ENCODE assay signal across 28 cellular contexts in the genomic region with DNA sequence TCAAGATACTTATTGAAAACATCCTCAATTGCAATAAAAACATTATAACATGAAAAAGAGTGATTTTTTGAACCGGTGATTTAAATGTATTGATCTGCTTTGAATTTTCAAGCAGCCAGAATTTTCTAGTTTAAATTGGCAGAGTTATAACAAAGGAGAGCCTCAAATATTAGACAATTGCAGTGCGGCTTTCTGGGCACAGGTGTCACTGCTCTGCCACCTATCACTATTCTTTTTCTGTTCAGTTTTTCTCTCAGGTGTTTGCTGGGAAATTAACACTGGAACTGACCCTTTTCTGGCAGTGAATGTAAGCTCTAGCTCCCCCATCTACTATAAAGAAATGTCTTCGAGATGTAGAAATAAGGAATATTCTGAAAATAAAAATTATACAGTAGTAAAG. TPM values are rescaled to one million over a fixed set of nuclear protein-coding genes. Genes with fewer than 3 reads are reported as not detected.
DNase-seq lines count a peak whose midpoint lies in the region; ATAC-seq and TF ChIP-seq lines count a peak whose summit lies in the region.
"Had no signal": no experiment of that assay in that cellular context is flagged by ENCODE, and none has a peak within 500 bp of the region (broad histone marks: within the 10 kb centered on the region; RNA-seq: fewer than 3 reads in every experiment).

No MANE protein-coding gene starts in this region.

- H3K36me3 ChIP-seq in MM.1S (replicated peaks; ENCODE audit: insufficient read depth, low read length) (peaks cover 3% of the 10 kb centered on the region; the same call in 1 of the 2 replicates), neural progenitor cell (peaks cover 21% of the 10 kb centered on the region), A673 (ENCODE audit: insufficient read depth, low read length, poor library complexity, severe bottlenecking) (peaks cover 46% of the 10 kb centered on the region), lower lobe of right lung (peaks cover 57% of the 10 kb centered on the region)
- H3K36me3 ChIP-seq: colonic mucosa had no signal

- H3K4me3 Mint-ChIP-seq in neural progenitor cell: no peak overlapping the region
- H3K4me3 Mint-ChIP-seq: activated CD4-positive, alpha-beta memory T cell treated with anti-CD3 and anti-CD28 coated beads, Interleukin-2, amount 10 ng/mL, durations not matched to agents 7 days and 5 days; neural crest cell; stimulated activated memory B cell treated with anti-CD40 and anti-IgM and Interleukin-4, amounts not matched to agents 10 μg/mL and 1 μg/mL and 100 μg/mL, for 72 hours; T-helper 1 cell treated with Interleukin-12 subunit alpha and Interleukin-12 subunit beta and Interleukin-4 antibody, amounts not matched to agents 30 μg/mL and 1 μg/mL, for 36 hours; WTC11 had no signal

- no peaks in the 10 kb centered on the region for H3K9me3 Mint-ChIP-seq in neural progenitor cell
- H3K9me3 Mint-ChIP-seq: activated CD4-positive, alpha-beta memory T cell treated with anti-CD3 and anti-CD28 coated beads, Interleukin-2, amount 10 ng/mL, durations not matched to agents 7 days and 5 days; stimulated activated memory B cell treated with anti-CD40 and anti-IgM and Interleukin-4, amounts not matched to agents 10 μg/mL and 1 μg/mL and 100 μg/mL, for 72 hours; T-helper 1 cell treated with Interleukin-12 subunit alpha and Interleukin-12 subunit beta and Interleukin-4 antibody, amounts not matched to agents 30 μg/mL and 1 μg/mL, for 36 hours had no signal

- H3K79me2 ChIP-seq in MM.1S (ENCODE audit: low read length) (no peaks in the 10 kb centered on the region), neural progenitor cell (ENCODE audit: low read depth) (no peaks in the 10 kb centered on the region)

- H3K4me1 ChIP-seq in MM.1S (ENCODE audit: low read length) (peaks cover 13% of the 10 kb centered on the region), neural progenitor cell (no peaks in the 10 kb centered on the region), A673 (ENCODE audit: insufficient read depth, low read length, poor library complexity, severe bottlenecking) (no peaks in the 10 kb centered on the region), lower lobe of right lung (no peaks in the 10 kb centered on the region)
- H3K4me1 ChIP-seq: A549, colonic mucosa, SJCRH30 had no signal

- H3K9ac ChIP-seq in MM.1S (ENCODE audit: low read length) (no peak overlapping the region), neural progenitor cell (no peak overlapping the region)

- intact Hi-C loops in A673 (cut with micrococcal nuclease; ENCODE audit: unreplicated experiment): no loop called here
- intact Hi-C loops in lower lobe of right lung (cut with DNase I): no loop called here

- H3K27ac ChIP-seq in MM.1S (ENCODE audit: low read length): no peak overlapping the region
- peak overlapping the region; percentile 14; the same call in 1 of the 2 replicates for H3K27ac ChIP-seq in VCaP
- no peak overlapping the region for H3K27ac ChIP-seq in neural progenitor cell
- no peak overlapping the region for H3K27ac ChIP-seq in A673 (ENCODE audit: low read depth, low read length, poor library complexity, severe bottlenecking)
- H3K27ac ChIP-seq in lower lobe of right lung: no peak overlapping the region
- H3K27ac ChIP-seq: A549, colonic mucosa, SJCRH30, tibial nerve had no signal

- no peak overlapping the region for H3K4me2 ChIP-seq in MM.1S (ENCODE audit: low read depth, low read length)
- H3K4me2 ChIP-seq in neural progenitor cell: no peak overlapping the region
- H3K4me2 ChIP-seq: A549 had no signal

- peaks cover 10% of the 10 kb centered on the region for H3K36me3 Mint-ChIP-seq in neural progenitor cell

- POLR2A ChIA-PET in A673 (lab: Charles Lee; ENCODE audit: low non-redundant PET): no interaction called here

- no peak for ATAC-seq in lower lobe of right lung
- ATAC-seq: A549; stimulated activated memory B cell treated with anti-CD40 and anti-IgM and Interleukin-4, amounts not matched to agents 10 μg/mL and 1 μg/mL and 100 μg/mL, for 72 hours; WTC11 had no signal

- no peaks in the 10 kb centered on the region for H3K9me3 ChIP-seq in MM.1S (replicated peaks; ENCODE audit: insufficient read depth, low read length)
- H3K9me3 ChIP-seq in neural progenitor cell (ENCODE audit: low read depth): no peaks in the 10 kb centered on the region
- no peaks in the 10 kb centered on the region for H3K9me3 ChIP-seq in A673 (ENCODE audit: low read depth, low read length, poor library complexity, severe bottlenecking)
- H3K9me3 ChIP-seq in lower lobe of right lung: no peaks in the 10 kb centered on the region
- H3K9me3 ChIP-seq: A549, colonic mucosa, SJCRH30, tibial nerve had no signal

- H3K27me3 ChIP-seq in MM.1S (replicated peaks; ENCODE audit: insufficient read depth, low read length): no peaks in the 10 kb centered on the region
- no peaks in the 10 kb centered on the region for H3K27me3 ChIP-seq in neural progenitor cell
- H3K27me3 ChIP-seq in A673 (replicated peaks; ENCODE audit: insufficient read depth, low read depth, low read length, poor library complexity): no peaks in the 10 kb centered on the region
- H3K27me3 ChIP-seq in lower lobe of right lung (ENCODE audit: low read depth): no peaks in the 10 kb centered on the region
- H3K27me3 ChIP-seq: colonic mucosa, SJCRH30, tibial nerve had no signal

- no peaks in the 10 kb centered on the region for H3K4me1 Mint-ChIP-seq in neural progenitor cell
- H3K4me1 Mint-ChIP-seq: neural crest cell; stimulated activated memory B cell treated with anti-CD40 and anti-IgM and Interleukin-4, amounts not matched to agents 10 μg/mL and 1 μg/mL and 100 μg/mL, for 72 hours had no signal

- DNase-seq in NCI-H146 (lab: John Stamatoyannopoulos, UW): peak; percentile 9
- DNase-seq in NCI-H146 treated with DMSO at 0.1 percent for 48 hours (lab: John Stamatoyannopoulos, UW; ENCODE audit: unreplicated experiment): no peak
- DNase-seq in MM.1S: no peak
- no peak for DNase-seq in neural progenitor cell (ENCODE audit: low spot score)
- no peak for DNase-seq in A673 (ENCODE audit: low spot score)
- no peak for DNase-seq in putamen (ENCODE audit: low spot score)
- no peak for DNase-seq in lower lobe of right lung
- DNase-seq: activated CD4-positive, alpha-beta memory T cell treated with anti-CD3 and anti-CD28 coated beads, Interleukin-2, amount 10 ng/mL, durations not matched to agents 7 days and 5 days; activated naive CD4-positive, alpha-beta T cell treated with anti-CD3 and anti-CD28 coated beads, Interleukin-2, amount 50 U/mL, for 16 hours; activated T-cell treated with anti-CD3 and anti-CD28 coated beads, Interleukin-2, amount 50 U/mL, for 1 hour; C1 segment of cervical spinal cord; colonic mucosa; DMS 273 treated with DMSO at 0.1 percent for 48 hours; foreskin fibroblast; GOT3; hippocampal formation; midbrain; MV-4-11; NCI-H226; SJCRH30; stimulated activated CD4-positive, alpha-beta T cell treated with anti-CD3 and anti-CD28 coated beads, Interleukin-15, amount 100 ng/mL, for 24 hours had no signal

- H4K20me1 ChIP-seq in MM.1S (ENCODE audit: insufficient read depth, low read length) (no peaks in the 10 kb centered on the region), neural progenitor cell (ENCODE audit: low read depth) (no peaks in the 10 kb centered on the region)

- H3K27ac Mint-ChIP-seq in neural progenitor cell: no peak overlapping the region
- H3K27ac Mint-ChIP-seq: activated CD4-positive, alpha-beta memory T cell treated with anti-CD3 and anti-CD28 coated beads, Interleukin-2, amount 10 ng/mL, durations not matched to agents 7 days and 5 days; stimulated activated memory B cell treated with anti-CD40 and anti-IgM and Interleukin-4, amounts not matched to agents 10 μg/mL and 1 μg/mL and 100 μg/mL, for 72 hours; T-helper 1 cell treated with Interleukin-12 subunit alpha and Interleukin-12 subunit beta and Interleukin-4 antibody, amounts not matched to agents 30 μg/mL and 1 μg/mL, for 36 hours; WTC11 had no signal

- H3F3A ChIP-seq in MM.1S (ENCODE audit: insufficient read depth, low read length) (peaks cover 7% of the 10 kb centered on the region), neural progenitor cell (ENCODE audit: low read depth) (no peaks in the 10 kb centered on the region)

- H3K27me3 Mint-ChIP-seq in neural progenitor cell (ENCODE audit: insufficient read depth, low read depth): peaks cover 2% of the 10 kb centered on the region
- H3K27me3 Mint-ChIP-seq: activated CD4-positive, alpha-beta memory T cell treated with anti-CD3 and anti-CD28 coated beads, Interleukin-2, amount 10 ng/mL, durations not matched to agents 7 days and 5 days; stimulated activated memory B cell treated with anti-CD40 and anti-IgM and Interleukin-4, amounts not matched to agents 10 μg/mL and 1 μg/mL and 100 μg/mL, for 72 hours had no signal

- H2AFZ ChIP-seq in MM.1S (ENCODE audit: low read length) (no peak overlapping the region), neural progenitor cell (replicated peaks) (no peak overlapping the region)

- CTCF ChIA-PET in A673 (lab: Charles Lee): no interaction called here

- BruUV-seq in A673 (replicated peaks; lab: Mats Ljungman, UMichigan): no TSS peak

- no peaks in the 10 kb centered on the region for H3K9me2 ChIP-seq in MM.1S (replicated peaks; ENCODE audit: insufficient read depth, low read length)

- H3K4me3 ChIP-seq in MM.1S (ENCODE audit: low read length) (no peak overlapping the region), neural progenitor cell (no peak overlapping the region), A673 (ENCODE audit: low read depth, low read length, poor library complexity, severe bottlenecking) (no peak overlapping the region), lower lobe of right lung (no peak overlapping the region)
- H3K4me3 ChIP-seq: A549, colonic mucosa, SJCRH30, tibial nerve had no signal

- TF ChIP-seq CTCF in MM.1S (IDR thresholded peaks at IDR 0.05; ENCODE audit: low read length) (peak; percentile 12), VCaP (conservative IDR thresholded peaks at IDR 0.05) (peak; percentile 83), neural progenitor cell (IDR thresholded peaks at IDR 0.05) (peak; percentile 5), A673 (conservative IDR thresholded peaks at IDR 0.05; ENCODE audit: low read depth, low read length) (no peak), lower lobe of right lung (IDR thresholded peaks at IDR 0.05) (no peak)

RNA-seq across cellular contexts. Expression of gene ZBED3, which starts 23.0 kb away (rescaled TPM):
- total RNA-seq in neural progenitor cell (ENCODE audit: low replicate concordance): 0.36 and 1.2 TPM in 2 replicates
- total RNA-seq in A673 (2021): 9.9 and 10.4 TPM in 2 replicates
- total RNA-seq in lower lobe of right lung: 13.4 TPM

RNA-seq across cellular contexts. Expression of gene AGGF1, which starts 33.8 kb away (rescaled TPM):
- total RNA-seq in neural progenitor cell (ENCODE audit: low replicate concordance) (33.1 and 35.1 TPM in 2 replicates), A673 (2021) (20.9 and 23.2 TPM in 2 replicates), lower lobe of right lung (20.4 TPM)

Comparison
In these comparisons a context has a peak if more than half of its experiments do, and no peak if none do; other contexts are left out.
1. CTCF ChIP-seq: peak in MM.1S (single experiment), VCaP (single experiment) and neural progenitor cell (single experiment); none in A673 (single experiment) and lower lobe of right lung (single experiment).